13 cellular contexts compared by ENCODE assay signal in the genomic region with DNA sequence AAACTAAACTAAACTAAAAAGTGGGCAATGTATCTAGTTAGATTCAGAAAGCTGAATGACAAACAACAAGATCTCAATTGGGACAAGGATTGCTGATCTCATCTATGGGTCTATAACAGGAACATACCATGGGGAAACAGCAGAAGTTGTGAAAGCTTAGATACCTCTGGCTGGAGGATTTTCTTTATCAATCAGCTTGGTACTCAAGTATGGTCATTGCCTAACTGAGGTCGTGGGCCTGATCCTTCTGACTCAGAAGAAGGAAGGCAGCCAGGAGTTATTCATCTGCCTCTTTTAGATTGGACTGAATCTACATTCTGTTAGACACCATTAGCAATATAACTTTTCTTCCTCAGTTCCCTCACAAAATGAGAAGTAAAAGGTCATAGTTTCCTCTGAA. TPM values are rescaled to one million over a fixed set of nuclear protein-coding genes. Genes with fewer than 3 reads are reported as not detected.
DNase-seq lines count a peak whose midpoint lies in the region; ATAC-seq and TF ChIP-seq lines count a peak whose summit lies in the region.
"Had no signal": no experiment of that assay in that cellular context is flagged by ENCODE, and none has a peak within 500 bp of the region (broad histone marks: within the 10 kb centered on the region; RNA-seq: fewer than 3 reads in every experiment).

No MANE protein-coding gene starts in this region.

- no CpG with 5 or more reads among the region's 1 CpG for WGBS in mesenchymal stem cell

- H2AK5ac ChIP-seq in mesenchymal stem cell (ENCODE audit: low read length, severe bottlenecking) = no peak overlapping the region

- H2BK120ac ChIP-seq in mesenchymal stem cell (ENCODE audit: low read depth, low read length) = no peak overlapping the region

- H3K9me3 ChIP-seq in mesenchymal stem cell (ENCODE audit: control insufficient read depth, low read length) = no peaks in the 10 kb centered on the region
- H3K9me3 ChIP-seq: left ventricle myocardium inferior, ovary had no signal

- no peak overlapping the region for H4K8ac ChIP-seq in mesenchymal stem cell (ENCODE audit: low read length)

- no peak overlapping the region for H2BK15ac ChIP-seq in mesenchymal stem cell (ENCODE audit: low read depth, poor library complexity, severe bottlenecking)

- no peaks in the 10 kb centered on the region for H3K79me1 ChIP-seq in mesenchymal stem cell (replicated peaks; ENCODE audit: low read length, poor library complexity, severe bottlenecking)

- peaks cover 13 to 24% (median 20%) of the 10 kb centered on the region in 7 donors for H3K9me3 Mint-ChIP-seq in CD14-positive monocyte

- H3K27ac Mint-ChIP-seq in CD14-positive monocyte = peak overlapping the region in 4 of 7 donors; percentile 21 to 89 (median 37)
- H3K27ac Mint-ChIP-seq: T-cell had no signal

- no peak overlapping the region for H3K4ac ChIP-seq in mesenchymal stem cell (ENCODE audit: low read depth in 1 of 2, low read length in 2 of 2)

- no peak for DNase-seq in CD14-positive monocyte (ENCODE audit: low spot score)
- peak; percentile 65 for DNase-seq in HT1080 (ENCODE audit: low read depth)
- DNase-seq in amniotic epithelial cell (ENCODE audit: low read depth) = peak; percentile 95
- DNase-seq in mesenchymal stem cell = peak; percentile 82
- DNase-seq in NCI-H774 (lab: John Stamatoyannopoulos, UW) = no peak
- DNase-seq in GF-D8 (lab: John Stamatoyannopoulos, UW) = no peak
- DNase-seq in sciatic nerve (ENCODE audit: low spot score) = no peak
- DNase-seq: foreskin melanocyte; KBM-7; left ventricle myocardium inferior; ovary; stimulated activated CD4-positive, alpha-beta T cell treated with anti-CD3 and anti-CD28 coated beads, Interleukin-4, amount 100 ng/mL, for 4 hours; T-cell had no signal

- H4K91ac ChIP-seq in mesenchymal stem cell (ENCODE audit: low read length) = no peak overlapping the region

- H3K27me3 Mint-ChIP-seq in CD14-positive monocyte (ENCODE audit: low read depth in 3 of 3) = no peaks in the 10 kb centered on the region

- ATAC-seq in sciatic nerve = no peak
- ATAC-seq: T-cell had no signal

- H3K27ac ChIP-seq in mesenchymal stem cell (ENCODE audit: low read length, poor library complexity, severe bottlenecking) = no peak overlapping the region
- H3K27ac ChIP-seq: left ventricle myocardium inferior, ovary had no signal

- H3K36me3 ChIP-seq in mesenchymal stem cell (ENCODE audit: control insufficient read depth in 1 of 2, insufficient read depth in 2 of 2, low read depth in 1 of 2, low read length in 2 of 2) = peaks cover 0 to 4% of the 10 kb centered on the region in 2 experiments
- H3K36me3 ChIP-seq: ovary had no signal

- no peak for TF ChIP-seq CTCF in CD14-positive monocyte (IDR thresholded peaks at IDR 0.05)

- H3K4me2 ChIP-seq in mesenchymal stem cell (ENCODE audit: low read length, poor library complexity, severe bottlenecking) = no peak overlapping the region

- no peak overlapping the region for H3K4me3 ChIP-seq in mesenchymal stem cell (ENCODE audit: insufficient read depth in 1 of 2, low read depth in 1 of 2, low read length in 2 of 2)
- H3K4me3 ChIP-seq: left ventricle myocardium inferior, ovary had no signal

- H3K14ac ChIP-seq in mesenchymal stem cell (ENCODE audit: low read length in 2 of 2) = no peak overlapping the region

- H2BK12ac ChIP-seq in mesenchymal stem cell (ENCODE audit: low read length in 2 of 2) = no peak overlapping the region

- intact Hi-C loops in CD14-positive monocyte (cut with micrococcal nuclease) = no loop called here
- intact Hi-C loops in sciatic nerve (cut with DNase I) = no loop called here

- peaks cover 4% of the 10 kb centered on the region in 2 donors for H3K36me3 Mint-ChIP-seq in CD14-positive monocyte

- H3K18ac ChIP-seq in mesenchymal stem cell (ENCODE audit: low read depth in 1 of 2, low read length in 2 of 2) = no peak overlapping the region

- H2BK5ac ChIP-seq in mesenchymal stem cell (ENCODE audit: low read depth, low read length, poor library complexity, severe bottlenecking) = no peak overlapping the region

- peak overlapping the region; percentile 28 for H3K9ac ChIP-seq in mesenchymal stem cell (ENCODE audit: low read length)

- no peak overlapping the region for H2AFZ ChIP-seq in mesenchymal stem cell (ENCODE audit: low read depth, low read length)

- H3K4me3 Mint-ChIP-seq in CD14-positive monocyte = no peak overlapping the region
- H3K4me3 Mint-ChIP-seq: T-cell had no signal

- no peaks in the 10 kb centered on the region for H3K4me1 ChIP-seq in mesenchymal stem cell (ENCODE audit: control insufficient read depth, insufficient read depth, low read depth, low read length)

- H3K4me1 Mint-ChIP-seq in CD14-positive monocyte = peaks cover 29% of the 10 kb centered on the region

- no peak overlapping the region for H3K23ac ChIP-seq in mesenchymal stem cell (ENCODE audit: low read length in 2 of 2)

- H3K27me3 ChIP-seq in mesenchymal stem cell (ENCODE audit: control insufficient read depth in 1 of 2, insufficient read depth in 1 of 2, low read length in 2 of 2) = no peaks in the 10 kb centered on the region
- H3K27me3 ChIP-seq: ovary had no signal

RNA-seq across cellular contexts. Expression of a gene that starts 39.7 kb away (rescaled TPM):
- polyA plus RNA-seq in CD14-positive monocyte = 10 to 100 TPM; 42.1 to 68.8 TPM
- total RNA-seq in HT1080 (2014; rRNA removed; shearing (Covaris generic)) = 55.8 and 63.7 TPM in 2 replicates
- 33.6 and 34.5 TPM in 2 replicates for polyA plus RNA-seq in HT1080 (2015; cell fraction: cytosol; rRNA removed)
- 85.7 and 100 TPM in 2 replicates for polyA plus RNA-seq in HT1080 (2015; cell fraction: nucleus; rRNA removed)
- polyA plus RNA-seq in mesenchymal stem cell (2013, experiment 1 of 2) = 56.4 TPM
- polyA plus RNA-seq in mesenchymal stem cell (2013, experiment 2 of 2) = 56.9 TPM
- 52.1 TPM for total RNA-seq in sciatic nerve

Comparison
In these comparisons a context has a peak if more than half of its experiments do, and no peak if none do; other contexts are left out.
1. DNase-seq: peak in HT1080 (single experiment), amniotic epithelial cell (single experiment) and mesenchymal stem cell (single experiment); none in CD14-positive monocyte (single experiment), NCI-H774 (single experiment), GF-D8 (single experiment) and sciatic nerve (single experiment).